34 cellular contexts compared by ENCODE assay signal in the genomic region with DNA sequence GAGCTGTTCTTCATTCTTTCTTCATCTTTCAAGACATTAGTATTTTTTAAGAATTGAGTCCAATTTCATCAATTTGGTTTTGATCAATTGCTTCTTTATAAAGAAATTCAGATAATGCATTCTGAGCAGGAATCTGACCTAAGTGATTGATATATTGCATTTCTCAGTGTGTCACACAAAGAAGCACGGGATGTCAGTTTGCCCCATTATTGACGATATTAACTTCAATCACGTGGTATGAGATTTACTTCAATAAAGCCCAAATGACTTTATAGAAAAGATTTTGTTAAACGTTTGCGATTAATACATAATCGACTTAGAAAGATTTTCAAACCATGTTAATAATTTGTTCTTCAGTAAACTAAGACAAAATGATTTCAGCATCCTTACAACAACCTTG.
"Had no signal": no experiment of that assay in that cellular context is flagged by ENCODE, and none has a peak within 500 bp of the region (broad histone marks: within the 10 kb centered on the region; RNA-seq: fewer than 3 reads in every experiment).

No MANE protein-coding gene starts in this region.

- H3K27me3 ChIP-seq: adrenal gland, ascending aorta, body of pancreas, brain microvascular endothelial cell, breast epithelium, cardiac muscle cell had no signal

- H3K4me3 ChIP-seq: adrenal gland, ascending aorta, body of pancreas, breast epithelium, cardiac muscle cell had no signal

- FAIRE-seq: astrocyte, bronchial epithelial cell had no signal

- H3K27ac ChIP-seq: adrenal gland, ascending aorta, body of pancreas, brain microvascular endothelial cell, breast epithelium, cardiac muscle cell had no signal

- DNase-seq: activated effector memory CD4-positive, alpha-beta T cell treated with anti-CD3 and anti-CD28 coated beads, Interleukin-2, amount 50 U/mL, for 16 hours; activated effector memory CD4-positive, alpha-beta T cell treated with Interleukin-2 at 50 U/mL for 16 hours; activated gamma-delta T cell; activated gamma-delta T cell treated with Interleukin-2 at 50 U/mL for 16 hours; activated naive CD4-positive, alpha-beta T cell; activated naive CD4-positive, alpha-beta T cell treated with anti-CD3 and anti-CD28 coated beads for 36 hours; activated naive CD4-positive, alpha-beta T cell treated with anti-CD3 and anti-CD28 coated beads, Interleukin-2, amount 10 ng/mL, durations not matched to agents 7 days and 5 days; activated naive CD4-positive, alpha-beta T cell treated with anti-CD3 and anti-CD28 coated beads, Interleukin-2, amount 50 U/mL, for 16 hours; activated naive CD4-positive, alpha-beta T cell treated with Interleukin-2 at 50 U/mL for 16 hours; activated naive CD8-positive, alpha-beta T cell treated with anti-CD3 and anti-CD28 coated beads for 36 hours; activated naive CD8-positive, alpha-beta T cell treated with anti-CD3 and anti-CD28 coated beads, Interleukin-2, amount 10 ng/mL, durations not matched to agents 7 days and 5 days; activated naive CD8-positive, alpha-beta T cell treated with anti-CD3 and anti-CD28 coated beads, Interleukin-2, amount 50 U/mL, for 24 hours; activated T-cell treated with anti-CD3 and anti-CD28 coated beads, Interleukin-2, amount 50 U/mL, for 1 hour; activated T-cell treated with anti-CD3 and anti-CD28 coated beads, Interleukin-2, amount 50 U/mL, for 24 hours; activated T-cell treated with anti-CD3 and anti-CD28 coated beads, Interleukin-2, amount 50 U/mL, for 4 hours; activated T-cell treated with anti-CD3 and anti-CD28 coated beads, Interleukin-2, amount 50 U/mL, for 48 hours; activated T-cell treated with anti-CD3 and anti-CD28 coated beads, Interleukin-2, amount 50 U/mL, for 72 hours; adrenal gland; amniotic stem cell; amygdala; anterior cingulate cortex; aorta; body of pancreas; brain microvascular endothelial cell; caudate nucleus; central memory CD4-positive, alpha-beta T cell; cerebellar nuclear complex had no signal

- H3K36me3 ChIP-seq: adrenal gland, ascending aorta, brain microvascular endothelial cell, breast epithelium, cardiac muscle cell had no signal

- H3K4me1 ChIP-seq: adrenal gland, ascending aorta, body of pancreas, breast epithelium had no signal

- H3K9me3 ChIP-seq: adrenal gland, ascending aorta, body of pancreas, breast epithelium had no signal

- ATAC-seq: activated naive CD4-positive, alpha-beta T cell treated with anti-CD3 and anti-CD28 coated beads, Interleukin-2, amount 50 U/mL, for 72 hours; activated naive CD8-positive, alpha-beta T cell treated with anti-CD3 and anti-CD28 coated beads, Interleukin-2, amount 50 U/mL, for 24 hours; activated T-cell treated with anti-CD3 and anti-CD28 coated beads, Interleukin-2, amount 50 U/mL, for 4 hours; activated T-cell treated with anti-CD3 and anti-CD28 coated beads, Interleukin-2, amount 50 U/mL, for 72 hours; activated T-helper 17 cell treated with anti-CD3 and anti-CD28 coated beads, Interleukin-2, amount 50 U/mL, for 72 hours; body of pancreas had no signal
